9 cellular contexts compared by ENCODE assay signal in the genomic region with DNA sequence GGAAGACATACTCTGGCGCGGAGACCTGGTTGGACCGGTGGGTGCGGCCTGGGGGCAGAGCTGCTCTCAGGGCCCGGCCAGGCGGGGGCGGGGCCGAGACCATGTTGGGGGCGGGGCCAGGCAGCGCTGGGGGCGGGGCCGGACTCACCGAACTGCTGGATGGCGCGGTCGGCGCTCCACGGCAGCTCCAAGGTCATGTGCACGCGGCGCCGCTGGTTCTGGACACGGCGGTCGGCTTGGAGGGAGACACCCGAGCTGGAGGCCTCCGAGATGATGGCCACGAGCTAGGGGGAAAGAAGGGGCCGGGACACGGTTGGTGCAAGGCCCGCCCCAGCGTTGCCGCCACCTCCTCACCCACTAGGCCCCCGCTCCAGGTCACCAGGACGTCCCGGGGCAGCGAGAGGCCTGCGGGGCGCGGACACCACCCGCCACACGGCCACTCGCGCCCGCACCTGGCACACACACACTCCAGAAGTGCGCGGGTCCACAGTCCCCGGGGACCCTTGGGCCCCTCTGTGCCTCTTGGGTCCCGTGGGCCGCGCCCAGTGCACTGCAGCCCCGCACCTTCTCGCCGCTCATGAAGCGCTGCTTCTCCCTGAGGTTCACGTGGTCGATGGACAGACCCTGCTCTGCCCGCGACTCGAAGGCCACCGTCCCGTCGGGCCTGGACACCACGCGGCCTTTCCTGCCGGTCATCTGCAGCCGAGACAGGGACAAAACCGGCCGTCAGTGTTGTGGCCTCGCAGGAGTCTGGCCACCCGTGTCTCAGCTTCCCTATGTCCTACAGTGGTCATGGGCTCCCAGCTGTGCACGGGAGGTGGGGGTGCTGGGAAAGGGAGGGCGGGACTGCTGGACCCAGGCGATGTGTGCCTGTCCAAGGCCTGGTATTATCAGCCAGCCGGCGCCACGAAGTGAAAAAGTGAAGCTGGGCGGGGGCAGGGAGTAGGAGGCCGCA. TPM values are rescaled to one million over a fixed set of nuclear protein-coding genes. Genes with fewer than 3 reads are reported as not detected.
DNase-seq lines count a peak whose midpoint lies in the region; ATAC-seq and TF ChIP-seq lines count a peak whose summit lies in the region.
"Had no signal": no experiment of that assay in that cellular context is flagged by ENCODE, and none has a peak within 500 bp of the region (broad histone marks: within the 10 kb centered on the region; RNA-seq: fewer than 3 reads in every experiment).

No MANE protein-coding gene starts in this region.

- WGBS in endodermal cell (ENCODE audit: insufficient coverage in 1 of 2, insufficient read length in 1 of 2), 2 experiments, result 89 to 91% methylated on average over 58 to 79 of the region's 79 CpGs
- 89% methylated on average over 70 to 73 of the region's 79 CpGs for WGBS in mesodermal cell (ENCODE audit: insufficient coverage in 2 of 2), 2 experiments
- 53 to 63% methylated on average over 16 to 79 of the region's 79 CpGs for WGBS in testis, 2 donors

- TF ChIP-seq POLR2A in testis (IDR thresholded peaks at IDR 0.05), result no peak

- H3K27me3 Mint-ChIP-seq in endodermal cell (ENCODE audit: insufficient read depth), result no peaks in the 10 kb centered on the region
- H3K27me3 Mint-ChIP-seq in HFFc6 (ENCODE audit: insufficient read depth), result peaks cover 3% of the 10 kb centered on the region
- H3K27me3 Mint-ChIP-seq: central memory CD8-positive, alpha-beta T cell had no signal

- H3K4me1 Mint-ChIP-seq in endodermal cell, result no peaks in the 10 kb centered on the region
- H3K4me1 Mint-ChIP-seq in HFFc6 (ENCODE audit: low read depth), result no peaks in the 10 kb centered on the region
- H3K4me1 Mint-ChIP-seq: central memory CD8-positive, alpha-beta T cell had no signal

- no peak for TF ChIP-seq CTCF in LNCaP clone FGC (IDR thresholded peaks at IDR 0.05; ENCODE audit: control insufficient read depth, extremely low read depth, insufficient read depth)
- no peak for TF ChIP-seq CTCF in endodermal cell (conservative IDR thresholded peaks at IDR 0.05)
- no peak for TF ChIP-seq CTCF in testis (IDR thresholded peaks at IDR 0.05)
- no peak for TF ChIP-seq CTCF in HFFc6 (IDR thresholded peaks at IDR 0.05)

- intact Hi-C loops in testis (cut with DNase I; ENCODE audit: low total_unique reads), result loop anchor here (5.0 kb wide), 1 partner anchor 60 kb away; a partner anchor contains a TSS

- peaks cover 1% of the 10 kb centered on the region for H3K36me3 Mint-ChIP-seq in endodermal cell (ENCODE audit: low read depth)
- H3K36me3 Mint-ChIP-seq in HFFc6 (ENCODE audit: low read depth), result no peaks in the 10 kb centered on the region

- peak overlapping the region; percentile 48 for H3K4me3 ChIP-seq in LNCaP clone FGC (ENCODE audit: low read depth, low read length)
- no peak overlapping the region for H3K4me3 ChIP-seq in endodermal cell (ENCODE audit: low read length)
- H3K4me3 ChIP-seq in mesodermal cell (ENCODE audit: extremely low read depth, insufficient read depth, low read length, poor library complexity, severe bottlenecking), result no peak overlapping the region
- H3K4me3 ChIP-seq in testis, result peak overlapping the region in 1 of 2 donors; percentile 23

- no peak for ATAC-seq in HG03457 (IDR thresholded peaks at IDR 0.05; ENCODE audit: unreplicated experiment)

- DNase-seq in LNCaP clone FGC (ENCODE audit: low read depth) (peak; percentile 82), endodermal cell (peak; percentile 92), testis (peak; percentile 88), retina (no peak), NCI-H1436 treated with DMSO at 0.1 percent for 48 hours (lab: John Stamatoyannopoulos, UW) (no peak), HFFc6 (no peak)

- H3K4me1 ChIP-seq in endodermal cell (ENCODE audit: control insufficient read depth, insufficient read depth, low read length) (no peaks in the 10 kb centered on the region), mesodermal cell (ENCODE audit: control insufficient read depth, insufficient read depth, low read length, poor library complexity, severe bottlenecking) (peaks cover 6% of the 10 kb centered on the region), testis (peaks cover 35% of the 10 kb centered on the region)

- H3K27me3 ChIP-seq in endodermal cell (ENCODE audit: control insufficient read depth, insufficient read depth, low read length, poor library complexity, severe bottlenecking), result no peaks in the 10 kb centered on the region
- no peaks in the 10 kb centered on the region for H3K27me3 ChIP-seq in testis

- H3K9me3 Mint-ChIP-seq in endodermal cell (no peaks in the 10 kb centered on the region), HFFc6 (no peaks in the 10 kb centered on the region)
- H3K9me3 Mint-ChIP-seq: central memory CD8-positive, alpha-beta T cell had no signal

- peak overlapping the region; percentile 63 for H3K27ac ChIP-seq in endodermal cell (ENCODE audit: low read depth, low read length)
- peak overlapping the region; percentile 30 for H3K27ac ChIP-seq in mesodermal cell (ENCODE audit: low read depth, low read length, severe bottlenecking)
- H3K27ac ChIP-seq in testis, result peak overlapping the region; percentile 59 to 86

- H3K27ac Mint-ChIP-seq in endodermal cell, result no peak overlapping the region
- H3K27ac Mint-ChIP-seq in HFFc6, result no peak overlapping the region

- H3K4me3 Mint-ChIP-seq in endodermal cell, result no peak overlapping the region
- H3K4me3 Mint-ChIP-seq in HFFc6, result no peak overlapping the region
- H3K4me3 Mint-ChIP-seq: central memory CD8-positive, alpha-beta T cell had no signal

- H3K9me3 ChIP-seq in endodermal cell (ENCODE audit: control insufficient read depth, low read length) (no peaks in the 10 kb centered on the region), mesodermal cell (ENCODE audit: control insufficient read depth, low read length) (no peaks in the 10 kb centered on the region), testis (no peaks in the 10 kb centered on the region)

- H3K9ac ChIP-seq in endodermal cell (ENCODE audit: extremely low read depth, low read length, poor library complexity, severe bottlenecking), result no peak overlapping the region

- H3K36me3 ChIP-seq in endodermal cell (ENCODE audit: control insufficient read depth, insufficient read depth, low read length) (peaks cover 14% of the 10 kb centered on the region), mesodermal cell (ENCODE audit: control insufficient read depth, insufficient read depth, low read length) (peaks cover 44% of the 10 kb centered on the region), testis (ENCODE audit: low read depth, missing control alignments) (no peaks in the 10 kb centered on the region)

RNA-seq across cellular contexts. Expression of a gene that starts 8.7 kb away (rescaled TPM):
- total RNA-seq in endodermal cell (100 to 1,000 TPM; 331 to 449 TPM), testis (1,000 to 10,000 TPM; 1,153 to 1,773 TPM)
- 418 TPM for polyA plus RNA-seq in endodermal cell (2013, experiment 1 of 2)
- polyA plus RNA-seq in endodermal cell (2013, experiment 2 of 2), result 416 TPM
- 579 TPM for polyA plus RNA-seq in mesodermal cell (2013, experiment 1 of 2)
- polyA plus RNA-seq in mesodermal cell (2013, experiment 2 of 2), result 487 TPM
- 1,893 TPM for polyA plus RNA-seq in testis (ENCODE audit: insufficient read depth, low read depth, low replicate concordance)
- 100 to 1,000 TPM; 193 to 237 (median 223) TPM for total RNA-seq in HFFc6 (2021; fragmentation: NEBNext Ultra II Directional; extraction: Animal tissue kit (Norgen Biotek cat#: 25700))

RNA-seq across cellular contexts. Expression of a gene that starts 17.4 kb away (rescaled TPM):
- total RNA-seq in endodermal cell (100 to 1,000 TPM; 225 to 254 TPM), testis (100 to 1,000 TPM in 1 of 2 donors, 10 to 100 TPM in 1; 96.5 to 143 TPM)
- polyA plus RNA-seq in endodermal cell (2013, experiment 1 of 2), result 192 TPM
- 174 TPM for polyA plus RNA-seq in endodermal cell (2013, experiment 2 of 2)
- polyA plus RNA-seq in mesodermal cell (2013, experiment 1 of 2), result 223 TPM
- 199 TPM for polyA plus RNA-seq in mesodermal cell (2013, experiment 2 of 2)
- polyA plus RNA-seq in testis (ENCODE audit: insufficient read depth, low read depth, low replicate concordance), result 246 TPM
- 100 to 1,000 TPM; 224 to 289 (median 250) TPM for total RNA-seq in HFFc6 (2021; fragmentation: NEBNext Ultra II Directional; extraction: Animal tissue kit (Norgen Biotek cat#: 25700))

RNA-seq across cellular contexts. Expression of a gene that starts 45.6 kb away (rescaled TPM):
- total RNA-seq in endodermal cell, result 10 to 100 TPM; 14.8 to 17.1 TPM
- 5.9 TPM for polyA plus RNA-seq in endodermal cell (2013, experiment 1 of 2)
- 4.8 TPM for polyA plus RNA-seq in endodermal cell (2013, experiment 2 of 2)
- 5.1 TPM for polyA plus RNA-seq in mesodermal cell (2013, experiment 1 of 2)
- 3.8 TPM for polyA plus RNA-seq in mesodermal cell (2013, experiment 2 of 2)
- 10 to 100 TPM; 20.7 to 31.7 TPM for total RNA-seq in testis
- polyA plus RNA-seq in testis (ENCODE audit: insufficient read depth, low read depth, low replicate concordance), result 14.1 TPM
- total RNA-seq in HFFc6 (2021; fragmentation: NEBNext Ultra II Directional; extraction: Animal tissue kit (Norgen Biotek cat#: 25700)), result under 1 TPM; 0.28 to 0.74 (median 0.60) TPM

Comparison
In these comparisons a context has a peak if more than half of its experiments do, and no peak if none do; other contexts are left out.
1. DNase-seq: peak in LNCaP clone FGC (single experiment), endodermal cell (single experiment) and testis (single experiment); none in retina (single experiment), NCI-H1436 treated with DMSO at 0.1 percent for 48 hours (single experiment) and HFFc6 (single experiment).
2. RNA of a gene that starts 45.6 kb away (total RNA-seq): 20.7 to 31.7 TPM in testis and 14.8 to 17.1 TPM in endodermal cell; 0.28 to 0.74 TPM in HFFc6; every median in the first group is over 4 times any median in the second.
3. Peak in every context shown above with its lines, with median percentiles within 50 percentile points of each other: H3K27ac ChIP-seq.